In genomic region chr2:206392118-206392517, GRCh38 we compare ENCODE assay signal across 8 cellular contexts. TPM values are rescaled to one million over a fixed set of nuclear protein-coding genes. Genes with fewer than 3 reads are reported as not detected.
A peak's percentile ranks its signal among the peaks of the same experiment; 100 is the strongest.
DNase-seq lines count a peak whose midpoint lies in the region; ATAC-seq and TF ChIP-seq lines count a peak whose summit lies in the region.

No MANE protein-coding gene starts in this region.

- H3K4me1 Mint-ChIP-seq in activated naive CD4-positive, alpha-beta T cell treated with anti-CD3 and anti-CD28 coated beads for 36 hours (ENCODE audit: low read depth), result no peaks in the 10 kb centered on the region

- no peak overlapping the region for H3K4me3 Mint-ChIP-seq in activated naive CD4-positive, alpha-beta T cell treated with anti-CD3 and anti-CD28 coated beads for 36 hours

- DNase-seq in activated naive CD4-positive, alpha-beta T cell treated with anti-CD3 and anti-CD28 coated beads for 36 hours, result peak; percentile 57
- no peak for DNase-seq in activated naive CD4-positive, alpha-beta T cell (lab: John Stamatoyannopoulos, UW)
- DNase-seq in RWPE2 (ENCODE audit: low spot score) (no peak), epithelial cell of esophagus (ENCODE audit: low read depth) (peak; percentile 65), putamen (ENCODE audit: low spot score) (peak; percentile 11), NCI-H187 (lab: John Stamatoyannopoulos, UW) (no peak)

- ATAC-seq in GM21447 (IDR thresholded peaks at IDR 0.05; ENCODE audit: unreplicated experiment), result peak; percentile 98
- ATAC-seq in HG03520 (IDR thresholded peaks at IDR 0.05; ENCODE audit: unreplicated experiment), result peak; percentile 97
- peak; percentile 77 for ATAC-seq in RWPE2 (ENCODE audit: low read depth)

- no peaks in the 10 kb centered on the region for H3K4me1 ChIP-seq in RWPE2 (ENCODE audit: insufficient read depth, poor library complexity, severe bottlenecking)

- H3K4me3 ChIP-seq in RWPE2 (ENCODE audit: severe bottlenecking), result no peak overlapping the region
- no peak overlapping the region for H3K4me3 ChIP-seq in epithelial cell of esophagus (ENCODE audit: low read length)

- H3K9me3 Mint-ChIP-seq in activated naive CD4-positive, alpha-beta T cell treated with anti-CD3 and anti-CD28 coated beads for 36 hours, result peaks cover 10% of the 10 kb centered on the region

- no peaks in the 10 kb centered on the region for H3K27me3 Mint-ChIP-seq in activated naive CD4-positive, alpha-beta T cell treated with anti-CD3 and anti-CD28 coated beads for 36 hours (ENCODE audit: low read depth)

- TF ChIP-seq CTCF in RWPE2 (IDR thresholded peaks at IDR 0.05; ENCODE audit: poor library complexity, severe bottlenecking) (peak; percentile 75), epithelial cell of esophagus (IDR thresholded peaks at IDR 0.05; ENCODE audit: insufficient read depth, low read depth, low read length, missing control alignments) (peak; percentile 65)

- H3K27ac ChIP-seq in RWPE2 (ENCODE audit: poor library complexity, severe bottlenecking), result no peak overlapping the region

- H3K36me3 ChIP-seq in RWPE2 (ENCODE audit: low read depth), result no peaks in the 10 kb centered on the region

- no peaks in the 10 kb centered on the region for H3K9me3 ChIP-seq in RWPE2 (ENCODE audit: severe bottlenecking)

- no peaks in the 10 kb centered on the region for H3K27me3 ChIP-seq in RWPE2 (ENCODE audit: insufficient read depth, poor library complexity, severe bottlenecking)

- intact Hi-C loops in activated naive CD4-positive, alpha-beta T cell treated with anti-CD3 and anti-CD28 coated beads for 36 hours (cut with micrococcal nuclease), result loop anchor here (5.0 kb wide), 2 partner anchors 300 to 390 kb away; no protein-coding TSS in a partner anchor

- no peak overlapping the region for H3K27ac Mint-ChIP-seq in activated naive CD4-positive, alpha-beta T cell treated with anti-CD3 and anti-CD28 coated beads for 36 hours

- CTCF ChIA-PET in activated naive CD4-positive, alpha-beta T cell treated with anti-CD3 and anti-CD28 coated beads for 36 hours (lab: Charles Lee), result interaction anchor here (0.6 to 1.2 kb wide), 4 partner anchors 126 to 390 kb away, joined by 3 to 6 read pairs (median 4); no protein-coding TSS in a partner anchor

- H3K36me3 Mint-ChIP-seq in activated naive CD4-positive, alpha-beta T cell treated with anti-CD3 and anti-CD28 coated beads for 36 hours (ENCODE audit: low read depth), result no peaks in the 10 kb centered on the region

RNA-seq across cellular contexts. Expression of gene ADAM23, which starts 51.2 kb away (rescaled TPM):
- under 1 TPM; 0.10 to 0.42 TPM for total RNA-seq in activated naive CD4-positive, alpha-beta T cell treated with anti-CD3 and anti-CD28 coated beads for 36 hours

Comparison
In these comparisons a context has a peak if more than half of its experiments do, and no peak if none do; other contexts are left out.
1. DNase-seq: peak in activated naive CD4-positive, alpha-beta T cell treated with anti-CD3 and anti-CD28 coated beads for 36 hours (single experiment), epithelial cell of esophagus (single experiment) and putamen (single experiment); none in activated naive CD4-positive, alpha-beta T cell (0 of 4), RWPE2 (single experiment) and NCI-H187 (0 of 2).
2. Peak in every context shown above with its lines, with median percentiles within 50 percentile points of each other: ATAC-seq.